ENCODE assay signal across 8 cellular contexts in genomic region chr15:90413411-90414379, GRCh38. TPM values are rescaled to one million over a fixed set of nuclear protein-coding genes. Genes with fewer than 3 reads are reported as not detected.
DNase-seq lines count a peak whose midpoint lies in the region; ATAC-seq and TF ChIP-seq lines count a peak whose summit lies in the region.

No MANE protein-coding gene starts in this region.

- no peak for TF ChIP-seq POLR2A in breast epithelium (IDR thresholded peaks at IDR 0.05)

- POLR2A ChIA-PET in AG04450 (lab: Yijun Ruan, JAX), result interaction anchor here (0.6 to 1.2 kb wide), 6 partner anchors 11 to 93 kb away, joined by 3 to 4 read pairs (median 3); no protein-coding TSS in a partner anchor

- H3K4me3 Mint-ChIP-seq in memory B cell, result no peak overlapping the region

- H3K27ac ChIP-seq in AG04450 (ENCODE audit: low read depth, low read length) (peak overlapping the region; percentile 74), breast epithelium (peak overlapping the region; percentile 70 to 84)

- H3K36me3 Mint-ChIP-seq in memory B cell, result peaks cover 35% of the 10 kb centered on the region

- H3K9me3 ChIP-seq in AG04450 (ENCODE audit: control insufficient read depth, insufficient read depth, low read length), result peaks cover 2% of the 10 kb centered on the region; the same call in 1 of the 2 replicates
- H3K9me3 ChIP-seq in breast epithelium, result no peaks in the 10 kb centered on the region

- DNase-seq in AG04450 (ENCODE audit: low read depth, low spot score) (no peak), LHCN-M2 (ENCODE audit: low read depth) (peak; percentile 86), breast epithelium (ENCODE audit: low spot score in 2 of 2) (no peak), memory B cell (ENCODE audit: low spot score in 2 of 2) (no peak), epidermal melanocyte (ENCODE audit: insufficient read length, low spot score) (no peak)
- DNase-seq in activated effector memory CD4-positive, alpha-beta T cell treated with Interleukin-2 at 50 U/mL for 16 hours, result no peak

- no peak for TF ChIP-seq CTCF in AG04450 (IDR thresholded peaks at IDR 0.05; ENCODE audit: low read depth, low read length)
- TF ChIP-seq CTCF in breast epithelium (IDR thresholded peaks at IDR 0.05), result no peak

- intact Hi-C loops in breast epithelium (cut with DNase I; ENCODE audit: low total_unique reads), result no loop called here

- H3K4me1 Mint-ChIP-seq in memory B cell, result peaks cover 52% of the 10 kb centered on the region

- peaks cover 2% of the 10 kb centered on the region for H3K9me3 Mint-ChIP-seq in memory B cell

- no peaks in the 10 kb centered on the region for H3K27me3 ChIP-seq in AG04450 (ENCODE audit: control insufficient read depth, insufficient read depth, low read length)
- no peaks in the 10 kb centered on the region for H3K27me3 ChIP-seq in breast epithelium

- H3K4me3 ChIP-seq in AG04450 (ENCODE audit: low read depth, low read length), result no peak overlapping the region
- H3K4me3 ChIP-seq in breast epithelium, result peak overlapping the region in 1 of 3 donors; percentile 24

- H3K4me1 ChIP-seq in breast epithelium, result peaks cover 0 to 28% of the 10 kb centered on the region in 2 donors

- H3K36me3 ChIP-seq in breast epithelium, result no peaks in the 10 kb centered on the region

- no peak for ATAC-seq in memory B cell (ENCODE audit: low read depth)
- ATAC-seq in GM21619 (IDR thresholded peaks at IDR 0.05; ENCODE audit: unreplicated experiment), result no peak
- ATAC-seq in HG02973 (IDR thresholded peaks at IDR 0.05; ENCODE audit: unreplicated experiment), result no peak

- CTCF ChIA-PET in AG04450 (lab: Charles Lee), result interaction anchor here (0.7 to 1.9 kb wide), 3 partner anchors 19 to 94 kb away, joined by 3 to 10 read pairs (median 4); no protein-coding TSS in a partner anchor

- H3K27me3 Mint-ChIP-seq in memory B cell, result no peaks in the 10 kb centered on the region

- H3K27ac Mint-ChIP-seq in memory B cell, result peak overlapping the region; percentile 84

RNA-seq across cellular contexts. Expression of gene IQGAP1, which starts 25.7 kb away (rescaled TPM):
- polyA plus RNA-seq in AG04450 (2011; rRNA removed), result 141 and 170 TPM in 2 replicates
- polyA minus RNA-seq in AG04450 (2011; rRNA and poly(A)+ RNA removed), result 235 and 297 TPM in 2 replicates
- total RNA-seq in LHCN-M2 (2014; rRNA removed) (203 and 217 TPM in 2 replicates), breast epithelium (100 to 1,000 TPM; 244 to 387 (median 288) TPM)
- 122 TPM for polyA plus RNA-seq in LHCN-M2 (2012)
